19 cellular contexts compared by ENCODE assay signal in the genomic region with DNA sequence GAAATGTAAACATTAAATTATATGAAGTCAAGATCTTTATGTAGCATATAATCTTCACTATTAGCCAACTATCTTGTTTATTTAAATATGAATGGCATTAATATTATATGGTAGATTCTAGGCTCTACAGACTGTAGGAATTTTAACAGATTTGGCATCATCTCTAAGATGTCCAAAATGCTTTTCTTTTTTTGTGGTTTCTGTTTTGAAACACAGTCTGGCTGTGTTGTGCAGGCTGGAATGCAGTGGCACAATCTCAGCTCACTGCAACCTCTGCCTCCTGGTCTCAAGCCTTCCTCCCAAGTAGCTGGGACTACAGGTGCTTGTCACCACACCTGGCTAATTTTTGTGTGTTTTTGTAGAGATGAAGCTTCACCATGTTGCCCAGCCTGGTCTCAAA.
"Had no signal": no experiment of that assay in that cellular context is flagged by ENCODE, and none has a peak within 500 bp of the region (broad histone marks: within the 10 kb centered on the region; RNA-seq: fewer than 3 reads in every experiment).

No MANE protein-coding gene starts in this region.

- H3K4me3 Mint-ChIP-seq: natural killer cell treated with Interleukin-12 subunit alpha and Interleukin-12 subunit beta and Interleukin-15 and Interleukin-18, amount 100 ng/mL, for 72 hours; neural progenitor cell; type B pancreatic cell had no signal

- H3K9ac ChIP-seq: neural progenitor cell had no signal

- DNase-seq: erythroblast; foreskin melanocyte; head of caudate nucleus; left colon; left ventricle myocardium superior; mesenchymal stem cell; midbrain; nucleus accumbens; pancreas; right cardiac atrium; stimulated activated CD4-positive, alpha-beta T cell treated with anti-CD3 and anti-CD28 coated beads, Interleukin-2, amount 100 ng/mL, for 48 hours; stimulated activated naive CD4-positive, alpha-beta T cell treated with Interleukin-2 at 50 U/mL for 16 hours had no signal

- H3K9me3 ChIP-seq: pancreas had no signal

- H3K36me3 Mint-ChIP-seq: natural killer cell treated with Interleukin-12 subunit alpha and Interleukin-12 subunit beta and Interleukin-15 and Interleukin-18, amount 100 ng/mL, for 72 hours had no signal

- H3K4me3 ChIP-seq: hepatocyte, lung, neural progenitor cell, pancreas, smooth muscle cell had no signal

- H2AFZ ChIP-seq: hepatocyte, neural progenitor cell had no signal

- H3K36me3 ChIP-seq: neural progenitor cell, pancreas had no signal

- H3K27me3 Mint-ChIP-seq: natural killer cell treated with Interleukin-12 subunit alpha and Interleukin-12 subunit beta and Interleukin-15 and Interleukin-18, amount 100 ng/mL, for 72 hours; progenitor cell of endocrine pancreas; type B pancreatic cell had no signal

- H3K4me2 ChIP-seq: hepatocyte, neural progenitor cell, smooth muscle cell had no signal

- H3K27me3 ChIP-seq: hepatocyte, neural progenitor cell, pancreas had no signal

- H3K4me1 ChIP-seq: pancreas had no signal

- H3K27ac ChIP-seq: hepatocyte, neural progenitor cell, pancreas had no signal

- H3K27ac Mint-ChIP-seq: natural killer cell treated with Interleukin-12 subunit alpha and Interleukin-12 subunit beta and Interleukin-15 and Interleukin-18, amount 100 ng/mL, for 72 hours; neural progenitor cell; progenitor cell of endocrine pancreas had no signal

- H3K9me3 Mint-ChIP-seq: natural killer cell treated with Interleukin-12 subunit alpha and Interleukin-12 subunit beta and Interleukin-15 and Interleukin-18, amount 100 ng/mL, for 72 hours; type B pancreatic cell had no signal
